ENCODE assay signal across 8 cellular contexts in the genomic region with DNA sequence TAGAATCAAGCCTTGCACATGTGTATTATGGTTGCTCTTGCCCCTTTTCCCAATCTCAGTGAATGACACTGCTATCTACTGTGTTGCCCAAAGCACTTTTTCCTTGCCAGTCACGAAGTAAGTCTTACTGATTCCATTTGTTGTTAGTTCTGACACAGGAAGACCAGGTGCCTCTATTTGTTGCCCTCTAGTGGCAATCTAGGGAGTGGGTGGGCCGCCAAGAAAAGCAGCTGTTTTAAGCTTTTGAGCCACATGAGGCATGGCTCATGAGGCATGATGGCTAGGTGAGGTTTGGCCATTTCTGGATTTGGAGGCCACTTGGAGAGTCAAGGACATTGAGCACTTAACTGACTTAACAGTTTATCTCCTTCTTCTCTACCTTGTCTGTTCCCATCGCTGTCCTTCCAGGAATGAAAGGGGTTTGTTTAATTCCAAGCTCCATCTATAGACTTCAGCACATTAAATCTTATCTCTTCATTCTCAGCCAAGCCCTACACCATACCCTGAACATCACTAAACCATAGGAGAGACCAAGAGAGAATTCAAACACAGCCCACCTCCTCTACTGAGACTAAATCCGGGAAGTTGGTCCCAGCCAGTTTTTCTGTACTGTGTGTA.
DNase-seq lines count a peak whose midpoint lies in the region; ATAC-seq lines count a peak whose summit lies in the region.

No MANE protein-coding gene starts in this region.

- DNase-seq in DMS53 treated with DMSO at 0.1 percent for 48 hours (lab: John Stamatoyannopoulos, UW; ENCODE audit: unreplicated experiment) (peak; percentile 48), HPDE6-E6E7 (ENCODE audit: extremely low spot score) (peak; percentile 36), SK-MEL-5 (ENCODE audit: low read depth, low spot score) (peak; percentile 80), iPS-NIHi11 (ENCODE audit: low spot score) (peak; percentile 76)
- peak; percentile 38 for DNase-seq in activated naive CD4-positive, alpha-beta T cell treated with anti-CD3 and anti-CD28 coated beads, Interleukin-2, amount 50 U/mL, for 16 hours
- peak; percentile 32 to 45 for DNase-seq in stimulated activated CD4-positive, alpha-beta T cell treated with anti-CD3 and anti-CD28 coated beads, Interleukin-2, amount 100 ng/mL, for 48 hours

- in situ Hi-C loops in SK-MEL-5 (cut with HindIII; ENCODE audit: low pct_unique_long_range_greater_than_20kb, low sequenced_read_pairs): no loop called here

- no peak for ATAC-seq in HG03565 (IDR thresholded peaks at IDR 0.05; ENCODE audit: unreplicated experiment)
- ATAC-seq in HG03342 (IDR thresholded peaks at IDR 0.05; ENCODE audit: unreplicated experiment): no peak
